Comparison of ENCODE assay signal across 10 cellular contexts in the genomic region with DNA sequence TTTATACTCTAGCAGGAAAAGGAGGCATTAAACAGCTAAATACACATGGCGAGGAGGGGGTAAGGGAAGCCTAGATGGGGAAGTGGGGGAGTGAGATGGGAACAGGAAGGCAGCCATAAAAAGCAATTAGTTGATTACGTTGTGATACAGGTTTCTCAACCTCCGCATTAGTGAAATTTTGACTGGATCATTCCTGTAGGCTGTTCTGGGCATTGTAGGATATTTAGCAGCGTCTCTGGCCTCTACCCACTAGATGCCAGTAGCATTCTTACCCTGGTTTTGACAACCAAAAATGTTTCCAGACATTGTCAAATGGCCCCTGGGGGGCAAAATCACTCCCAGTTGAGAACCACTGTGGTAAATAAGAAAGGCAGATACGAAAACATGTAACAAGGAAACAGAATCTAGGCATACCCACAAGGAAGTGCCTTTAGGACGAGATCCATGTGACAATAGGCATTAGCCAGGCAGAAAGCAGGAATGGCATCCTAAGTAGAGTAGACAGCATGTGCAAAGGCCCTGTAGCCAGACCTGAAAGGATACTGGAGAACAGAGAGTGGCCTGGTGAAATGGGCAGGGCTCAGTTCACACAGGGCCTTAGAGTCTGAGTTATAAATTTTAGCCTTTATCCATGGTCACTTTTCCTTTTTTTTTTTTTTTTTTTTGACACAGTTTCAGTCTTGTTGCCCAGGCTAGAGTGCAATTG. TPM values are rescaled to one million over a fixed set of nuclear protein-coding genes. Genes with fewer than 3 reads are reported as not detected.
DNase-seq lines count a peak whose midpoint lies in the region; ATAC-seq, FAIRE-seq and TF ChIP-seq lines count a peak whose summit lies in the region.
"Had no signal": no experiment of that assay in that cellular context is flagged by ENCODE, and none has a peak within 500 bp of the region (broad histone marks: within the 10 kb centered on the region; RNA-seq: fewer than 3 reads in every experiment).

No MANE protein-coding gene starts in this region.

- peaks cover 10% of the 10 kb centered on the region for H3K36me3 Mint-ChIP-seq in activated T-helper 2 cell treated with anti-CD3 and anti-CD28 coated beads, Interferon-gamma antibody, Interleukin-2, Interleukin-4, amounts not matched to agents 10 μg/mL and 5 μg/mL and 100 μg/mL, durations not matched to agents 14 hours and 24 hours and 36 hours (ENCODE audit: low read depth)

- H3K9me3 ChIP-seq in right lobe of liver (no peaks in the 10 kb centered on the region), WERI-Rb-1 (ENCODE audit: severe bottlenecking) (no peaks in the 10 kb centered on the region)

- H3K27ac ChIP-seq in 22Rv1 (peak overlapping the region; percentile 68), right lobe of liver (peak overlapping the region; percentile 70 to 78 (median 77)), WERI-Rb-1 (no peak overlapping the region)
- H3K27ac ChIP-seq: SJCRH30 had no signal

- TF ChIP-seq CTCF in 22Rv1 (IDR thresholded peaks at IDR 0.05) = no peak
- no peak for TF ChIP-seq CTCF in right lobe of liver (IDR thresholded peaks at IDR 0.05)
- TF ChIP-seq CTCF in WERI-Rb-1 (IDR thresholded peaks at IDR 0.05; ENCODE audit: low read depth, low read length) = no peak

- peaks cover 0 to 8% (median 0%) of the 10 kb centered on the region in 4 donors for H3K4me1 ChIP-seq in right lobe of liver

- no peak for TF ChIP-seq POLR2A in right lobe of liver (IDR thresholded peaks at IDR 0.05)

- intact Hi-C loops in activated T-helper 2 cell treated with anti-CD3 and anti-CD28 coated beads, Interferon-gamma antibody, Interleukin-2, Interleukin-4, amounts not matched to agents 10 μg/mL and 5 μg/mL and 100 μg/mL, durations not matched to agents 14 hours and 24 hours and 36 hours (cut with micrococcal nuclease) = loop anchor here (10.0 kb wide), 2 partner anchors 250 to 370 kb away; partner anchors contain the start of genes PARD6B and UBE2V1
- intact Hi-C loops in right lobe of liver (cut with DNase I) = no loop called here

- no peaks in the 10 kb centered on the region for H3K27me3 Mint-ChIP-seq in activated T-helper 2 cell treated with anti-CD3 and anti-CD28 coated beads, Interferon-gamma antibody, Interleukin-2, Interleukin-4, amounts not matched to agents 10 μg/mL and 5 μg/mL and 100 μg/mL, durations not matched to agents 14 hours and 24 hours and 36 hours (ENCODE audit: low read depth)

- H3K27me3 ChIP-seq in right lobe of liver = no peaks in the 10 kb centered on the region
- H3K27me3 ChIP-seq in WERI-Rb-1 (ENCODE audit: insufficient read depth, low read depth, severe bottlenecking) = no peaks in the 10 kb centered on the region
- H3K27me3 ChIP-seq: SJCRH30 had no signal

- H3K4me3 ChIP-seq in right lobe of liver (peak overlapping the region in 1 of 3 donors; percentile 48), WERI-Rb-1 (ENCODE audit: low read depth, low read length) (no peak overlapping the region)

- H3K4me1 Mint-ChIP-seq in activated T-helper 2 cell treated with anti-CD3 and anti-CD28 coated beads, Interferon-gamma antibody, Interleukin-2, Interleukin-4, amounts not matched to agents 10 μg/mL and 5 μg/mL and 100 μg/mL, durations not matched to agents 14 hours and 24 hours and 36 hours (ENCODE audit: low read depth) = peaks cover 58% of the 10 kb centered on the region

- H3K36me3 ChIP-seq in right lobe of liver (no peaks in the 10 kb centered on the region), WERI-Rb-1 (no peaks in the 10 kb centered on the region)
- H3K36me3 ChIP-seq: SJCRH30 had no signal

- H3K4me3 Mint-ChIP-seq in activated T-helper 2 cell treated with anti-CD3 and anti-CD28 coated beads, Interferon-gamma antibody, Interleukin-2, Interleukin-4, amounts not matched to agents 10 μg/mL and 5 μg/mL and 100 μg/mL, durations not matched to agents 14 hours and 24 hours and 36 hours (ENCODE audit: low read depth) = peak overlapping the region; percentile 93

- 58% methylated on average over 6 of the region's 6 CpGs for WGBS in right lobe of liver (ENCODE audit: insufficient coverage, low coverage, low lambda C conversion rate, missing lambda C conversion rate)

- DNase-seq in HTR-8/SVneo (ENCODE audit: insufficient read length, low spot score) (no peak), right lobe of liver (no peak), WERI-Rb-1 (no peak), COLO829 (ENCODE audit: low spot score) (no peak)
- DNase-seq in activated T-helper 2 cell treated with anti-CD3 and anti-CD28 coated beads, Interferon-gamma antibody, Interleukin-2, Interleukin-4, amounts not matched to agents 10 μg/mL and 5 μg/mL and 100 μg/mL, durations not matched to agents 14 hours and 24 hours and 36 hours (ENCODE audit: low spot score) = no peak
- DNase-seq in effector CD4-positive, alpha-beta T cell = no peak
- DNase-seq: SJCRH30 had no signal

- FAIRE-seq in HTR-8/SVneo (lab: Jason Lieb, UNC) = peak; percentile 54
- FAIRE-seq: colon had no signal

- H3K27ac Mint-ChIP-seq in activated T-helper 2 cell treated with anti-CD3 and anti-CD28 coated beads, Interferon-gamma antibody, Interleukin-2, Interleukin-4, amounts not matched to agents 10 μg/mL and 5 μg/mL and 100 μg/mL, durations not matched to agents 14 hours and 24 hours and 36 hours = peak overlapping the region; percentile 96

- peak in 1 of 4 donors; percentile 14 for ATAC-seq in right lobe of liver
- ATAC-seq in GM21723 (IDR thresholded peaks at IDR 0.05; ENCODE audit: unreplicated experiment) = no peak

- H3K9me3 Mint-ChIP-seq in activated T-helper 2 cell treated with anti-CD3 and anti-CD28 coated beads, Interferon-gamma antibody, Interleukin-2, Interleukin-4, amounts not matched to agents 10 μg/mL and 5 μg/mL and 100 μg/mL, durations not matched to agents 14 hours and 24 hours and 36 hours = peaks cover 9% of the 10 kb centered on the region

RNA-seq across cellular contexts. Expression of gene PTPN1, which starts 25.8 kb away (rescaled TPM):
- 93.2 and 94.6 TPM in 2 replicates for total RNA-seq in activated T-helper 2 cell treated with anti-CD3 and anti-CD28 coated beads, Interferon-gamma antibody, Interleukin-2, Interleukin-4, amounts not matched to agents 10 μg/mL and 5 μg/mL and 100 μg/mL, durations not matched to agents 14 hours and 24 hours and 36 hours
- 10 to 100 TPM in 5 of 6 experiments, 1 to 10 TPM in 1; 9.5 to 14.9 (median 12.6) TPM for total RNA-seq in right lobe of liver
